Comparison of ENCODE assay signal across 24 cellular contexts in the genomic region with DNA sequence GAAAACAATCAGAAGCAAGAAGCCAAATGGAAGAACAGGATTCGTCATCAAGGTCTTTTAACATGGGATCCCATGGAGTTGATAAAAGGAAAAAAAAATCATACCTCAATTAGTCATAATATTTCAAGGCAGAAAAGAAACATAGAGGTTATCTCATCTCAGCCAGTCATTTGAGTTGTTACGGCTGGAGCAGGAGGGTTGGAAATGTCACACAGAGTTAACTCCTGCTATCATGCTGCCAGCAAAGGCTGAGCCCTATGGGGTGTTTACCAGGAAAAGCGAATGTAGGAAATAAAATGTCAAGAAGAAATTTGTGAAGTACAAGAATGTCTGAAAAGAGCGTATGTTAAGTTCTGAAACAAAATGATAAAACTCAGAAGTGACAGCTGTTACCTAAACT.
"Had no signal": no experiment of that assay in that cellular context is flagged by ENCODE, and none has a peak within 500 bp of the region (broad histone marks: within the 10 kb centered on the region; RNA-seq: fewer than 3 reads in every experiment).

No MANE protein-coding gene starts in this region.

- H3K4me3 ChIP-seq: coronary artery, gastroesophageal sphincter, heart left ventricle, left lung, lower lobe of right lung, mucosa of descending colon had no signal

- H3K27me3 Mint-ChIP-seq: effector memory CD8-positive, alpha-beta T cell had no signal

- ATAC-seq: effector memory CD8-positive, alpha-beta T cell; esophagus mucosa; foreskin keratinocyte; gastroesophageal sphincter; heart left ventricle; left cardiac atrium; left lung; left ventricle myocardium superior; lower lobe of right lung; mucosa of descending colon; naive thymus-derived CD4-positive, alpha-beta T cell had no signal

- H3K27ac Mint-ChIP-seq: effector memory CD8-positive, alpha-beta T cell; endodermal cell; mesothelial cell of epicardium had no signal

- DNase-seq: effector CD8-positive, alpha-beta T cell; effector memory CD8-positive, alpha-beta T cell; endodermal cell; erythroblast; foreskin keratinocyte; heart left ventricle; hippocampal formation; left cardiac atrium; left lung; left ventricle myocardium superior; lower lobe of right lung; mesenchymal stem cell; mucosa of descending colon; naive thymus-derived CD4-positive, alpha-beta T cell had no signal

- H3K4me1 ChIP-seq: foreskin keratinocyte, left lung, lower lobe of right lung had no signal

- FAIRE-seq: colon, endometrium, frontal cortex, islet of Langerhans, keratinocyte had no signal

- H3K27ac ChIP-seq: coronary artery, epithelial cell of prostate, foreskin keratinocyte, gastroesophageal sphincter, heart left ventricle, left lung, lower lobe of right lung had no signal

- H3K36me3 Mint-ChIP-seq: naive thymus-derived CD4-positive, alpha-beta T cell had no signal

- H3K4me3 Mint-ChIP-seq: effector memory CD8-positive, alpha-beta T cell; endodermal cell; mesothelial cell of epicardium; naive thymus-derived CD4-positive, alpha-beta T cell had no signal

- H3K9me3 Mint-ChIP-seq: effector memory CD8-positive, alpha-beta T cell; endodermal cell; mesothelial cell of epicardium had no signal

- H3K27me3 ChIP-seq: foreskin keratinocyte, gastroesophageal sphincter, heart left ventricle, left lung had no signal

- H3K9me3 ChIP-seq: gastroesophageal sphincter, heart left ventricle, left lung, lower lobe of right lung, mucosa of descending colon had no signal

- H3K36me3 ChIP-seq: gastroesophageal sphincter, heart left ventricle, left lung, lower lobe of right lung had no signal
